ENCODE assay signal across 21 cellular contexts in genomic region chr15:71685420-71685993, GRCh38.
DNase-seq lines count a peak whose midpoint lies in the region; ATAC-seq and TF ChIP-seq lines count a peak whose summit lies in the region.
"Had no signal": no experiment of that assay in that cellular context is flagged by ENCODE, and none has a peak within 500 bp of the region (broad histone marks: within the 10 kb centered on the region; RNA-seq: fewer than 3 reads in every experiment).

No MANE protein-coding gene starts in this region.

- DNase-seq in ELR (ENCODE audit: low read depth) (peak; percentile 58), M059J (ENCODE audit: low read depth) (peak; percentile 62), choroid plexus epithelial cell (ENCODE audit: low read depth) (peak; percentile 20), HuH-7 (ENCODE audit: low spot score) (no peak)
- no peak for DNase-seq in activated CD8-positive, alpha-beta memory T cell treated with anti-CD3 and anti-CD28 coated beads, Interleukin-2, amount 50 U/mL, for 48 hours
- DNase-seq in NK-92 treated with Interleukin-12 subunit alpha and Interleukin-12 subunit beta, amount 100 ng/mL, for 24 hours (lab: John Stamatoyannopoulos, UW): no peak
- DNase-seq: CD4-positive, alpha-beta T cell; COR-L47; DMS79 treated with DMSO at 0.1 percent for 48 hours; GDM1; GOT3; HCEC 1CT; KBM-7; NCI-H1092 treated with DMSO at 0.1 percent for 48 hours; NCI-H1436 treated with DMSO at 0.1 percent for 48 hours; NCI-H1930; NCI-H82; SHP77 had no signal

- TF ChIP-seq CTCF in choroid plexus epithelial cell (conservative IDR thresholded peaks at IDR 0.05; ENCODE audit: low read depth, low read length): no peak

- no peak for ATAC-seq in HG02981 (IDR thresholded peaks at IDR 0.05; ENCODE audit: unreplicated experiment)

- H3K4me3 ChIP-seq in choroid plexus epithelial cell (ENCODE audit: low read depth, low read length): no peak overlapping the region
- H3K4me3 ChIP-seq: BLaER1, SK-N-MC had no signal

Comparison
In these comparisons a context has a peak if more than half of its experiments do, and no peak if none do; other contexts are left out.
1. DNase-seq: peak in ELR (single experiment), M059J (single experiment) and choroid plexus epithelial cell (single experiment); none in HuH-7 (single experiment), activated CD8-positive, alpha-beta memory T cell treated with anti-CD3 and anti-CD28 coated beads, Interleukin-2, amount 50 U/mL, for 48 hours (single experiment) and NK-92 treated with Interleukin-12 subunit alpha and Interleukin-12 subunit beta, amount 100 ng/mL, for 24 hours (single experiment).